In genomic region chr11:30740071-30740470, GRCh38 we compare ENCODE assay signal across 20 cellular contexts.
A peak's percentile ranks its signal among the peaks of the same experiment; 100 is the strongest.
DNase-seq lines count a peak whose midpoint lies in the region; ATAC-seq and TF ChIP-seq lines count a peak whose summit lies in the region.
"Had no signal": no experiment of that assay in that cellular context is flagged by ENCODE, and none has a peak within 500 bp of the region (broad histone marks: within the 10 kb centered on the region; RNA-seq: fewer than 3 reads in every experiment).

No MANE protein-coding gene starts in this region.

- H3K9me1 ChIP-seq in IMR-90 (ENCODE audit: insufficient read depth, low read length), result no peaks in the 10 kb centered on the region

- H3K9ac ChIP-seq in IMR-90 (ENCODE audit: low read depth, low read length), result no peak overlapping the region

- H2AK5ac ChIP-seq in IMR-90 (ENCODE audit: low read depth, low read length), result no peak overlapping the region

- H3K9me3 ChIP-seq in IMR-90 (ENCODE audit: control insufficient read depth, insufficient read depth, low read length) (no peaks in the 10 kb centered on the region; the same call in 1 of the 2 replicates), gastrocnemius medialis (no peaks in the 10 kb centered on the region), uterus (no peaks in the 10 kb centered on the region), MG63 (no peaks in the 10 kb centered on the region), stomach (no peaks in the 10 kb centered on the region)
- H3K9me3 ChIP-seq: HAP-1 had no signal

- H3K18ac ChIP-seq in IMR-90 (ENCODE audit: low read depth, low read length), result peak overlapping the region; percentile 85

- no peak overlapping the region for H4K91ac ChIP-seq in IMR-90 (ENCODE audit: insufficient read depth, low read depth, low read length)

- H3K36me3 Mint-ChIP-seq in nephron (ENCODE audit: low read depth), result peaks cover 3% of the 10 kb centered on the region
- no peaks in the 10 kb centered on the region for H3K36me3 Mint-ChIP-seq in activated T-cell treated with anti-CD3 and anti-CD28 coated beads, Interleukin-2, amount 50 U/mL, for 4 hours (ENCODE audit: insufficient read depth)
- H3K36me3 Mint-ChIP-seq: CD4-positive, CD25-positive, alpha-beta regulatory T cell; CD8-positive, alpha-beta memory T cell had no signal

- no peak overlapping the region for H2BK120ac ChIP-seq in IMR-90 (ENCODE audit: low read depth, low read length)

- no peak overlapping the region for H3K56ac ChIP-seq in IMR-90 (ENCODE audit: extremely low read depth, insufficient read depth, low read length)

- H3K23ac ChIP-seq in IMR-90 (ENCODE audit: low read depth, low read length), result no peak overlapping the region

- no peaks in the 10 kb centered on the region for H3K27me3 ChIP-seq in IMR-90 (ENCODE audit: control insufficient read depth, insufficient read depth, low read length)
- H3K27me3 ChIP-seq in gastrocnemius medialis, result no peaks in the 10 kb centered on the region
- H3K27me3 ChIP-seq in uterus, result no peaks in the 10 kb centered on the region
- H3K27me3 ChIP-seq in MG63, result no peaks in the 10 kb centered on the region
- no peaks in the 10 kb centered on the region for H3K27me3 ChIP-seq in stomach

- H3K36me3 ChIP-seq in IMR-90 (ENCODE audit: control insufficient read depth, insufficient read depth, low read length) (no peaks in the 10 kb centered on the region), gastrocnemius medialis (no peaks in the 10 kb centered on the region), uterus (no peaks in the 10 kb centered on the region), MG63 (no peaks in the 10 kb centered on the region), stomach (no peaks in the 10 kb centered on the region)
- H3K36me3 ChIP-seq: HAP-1 had no signal

- H3K27me3 Mint-ChIP-seq in nephron (ENCODE audit: low read depth), result no peaks in the 10 kb centered on the region
- no peaks in the 10 kb centered on the region for H3K27me3 Mint-ChIP-seq in activated T-cell treated with anti-CD3 and anti-CD28 coated beads, Interleukin-2, amount 50 U/mL, for 4 hours (ENCODE audit: low read depth)
- H3K27me3 Mint-ChIP-seq: B cell; CD4-positive, CD25-positive, alpha-beta regulatory T cell had no signal

- no peaks in the 10 kb centered on the region for H3K79me1 ChIP-seq in IMR-90 (ENCODE audit: low read depth in 1 of 2, low read length in 2 of 2)

- dilution Hi-C loops in IMR-90 (cut with HindIII; ENCODE audit: low sequenced_read_pairs, unreplicated experiment), result no loop called here

- TF ChIP-seq POLR2A in IMR-90 (IDR thresholded peaks at IDR 0.05; ENCODE audit: low read depth, low read length), result no peak
- no peak for TF ChIP-seq POLR2A in gastrocnemius medialis (IDR thresholded peaks at IDR 0.05)
- TF ChIP-seq POLR2A in uterus (IDR thresholded peaks at IDR 0.05), result no peak
- TF ChIP-seq POLR2A in stomach (IDR thresholded peaks at IDR 0.05), result no peak

- H3K4me2 ChIP-seq in IMR-90 (ENCODE audit: low read depth, low read length), result no peak overlapping the region

- peak overlapping the region; percentile 25 for H2BK5ac ChIP-seq in IMR-90 (ENCODE audit: low read depth, low read length, poor library complexity, severe bottlenecking)

- no peak overlapping the region for H2AK9ac ChIP-seq in IMR-90 (replicated peaks; ENCODE audit: low read depth, low read length, poor library complexity)

- H3K4ac ChIP-seq in IMR-90 (ENCODE audit: low read depth, low read length), result 0 out of 2 replicates have a peak overlapping the region, but pooled peaks have one; percentile 5

- H3K4me3 ChIP-seq in IMR-90 (ENCODE audit: insufficient read depth, low read depth, low read length) (no peak overlapping the region), gastrocnemius medialis (no peak overlapping the region), uterus (no peak overlapping the region), MG63 (no peak overlapping the region), stomach (no peak overlapping the region)
- H3K4me3 ChIP-seq: GM12878, HAP-1 had no signal

- H4K5ac ChIP-seq in IMR-90 (ENCODE audit: low read depth, low read length), result 0 out of 2 replicates have a peak overlapping the region, but pooled peaks have one; percentile 48

- peaks cover 2% of the 10 kb centered on the region; the same call in 1 of the 2 replicates for H3K4me1 ChIP-seq in IMR-90 (ENCODE audit: control insufficient read depth, insufficient read depth, low read length)
- H3K4me1 ChIP-seq in gastrocnemius medialis, result no peaks in the 10 kb centered on the region
- H3K4me1 ChIP-seq in uterus, result no peaks in the 10 kb centered on the region
- no peaks in the 10 kb centered on the region for H3K4me1 ChIP-seq in stomach
- H3K4me1 ChIP-seq: HAP-1 had no signal

- no peak for TF ChIP-seq EP300 in stomach (IDR thresholded peaks at IDR 0.05)

- no peak for TF ChIP-seq CTCF in IMR-90 (conservative IDR thresholded peaks at IDR 0.05; ENCODE audit: low read depth, low read length)
- no peak for TF ChIP-seq CTCF in nephron (IDR thresholded peaks at IDR 0.05; ENCODE audit: unreplicated experiment in 3 of 3)
- TF ChIP-seq CTCF in gastrocnemius medialis (IDR thresholded peaks at IDR 0.05 in 4 of 5, conservative IDR thresholded peaks at IDR 0.05 in 1 of 5), result no peak
- no peak for TF ChIP-seq CTCF in uterus (IDR thresholded peaks at IDR 0.05)
- no peak for TF ChIP-seq CTCF in stomach (IDR thresholded peaks at IDR 0.05)

- no peak for DNase-seq in IMR-90
- no peak for DNase-seq in gastrocnemius medialis
- DNase-seq in uterus, result peak; percentile 19 to 23
- DNase-seq in activated T-cell treated with anti-CD3 and anti-CD28 coated beads, Interleukin-2, amount 50 U/mL, for 4 hours, result no peak
- DNase-seq in MG63, result no peak
- no peak for DNase-seq in stomach
- DNase-seq: 8988T; C1 segment of cervical spinal cord; CD4-positive, CD25-positive, alpha-beta regulatory T cell; CD8-positive, alpha-beta memory T cell; COR-L47; DMS 273 treated with DMSO at 0.1 percent for 48 hours; DMS53; DND-41; EL had no signal

- peak overlapping the region in 2 of 3 experiments; percentile 6 to 60 for H3K27ac Mint-ChIP-seq in nephron
- H3K27ac Mint-ChIP-seq: B cell; CD8-positive, alpha-beta memory T cell had no signal

- H4K8ac ChIP-seq in IMR-90 (ENCODE audit: low read depth in 2 of 2, low read length in 2 of 2), result no peak overlapping the region

- TF ChIP-seq RAD21 in IMR-90 (IDR thresholded peaks at IDR 0.05; ENCODE audit: low read length), result no peak

- ATAC-seq in IMR-90 (ENCODE audit: low read depth) (no peak), gastrocnemius medialis (no peak)
- no peak for ATAC-seq in activated T-cell treated with anti-CD3 and anti-CD28 coated beads, Interleukin-2, amount 50 U/mL, for 4 hours
- ATAC-seq: GM12878, HepG2 had no signal

- H2AFZ ChIP-seq in IMR-90 (replicated peaks; ENCODE audit: low read length, poor library complexity), result no peak overlapping the region

- peak overlapping the region; percentile 57 for H2BK20ac ChIP-seq in IMR-90 (ENCODE audit: low read depth, low read length)

- in situ Hi-C loops in IMR-90 (cut with MboI; ENCODE audit: low sequenced_read_pairs), result no loop called here
- in situ Hi-C loops in gastrocnemius medialis (cut with MboI; ENCODE audit: low sequenced_read_pairs in 4 of 4), result no loop called here

- H2BK15ac ChIP-seq in IMR-90 (ENCODE audit: low read depth, low read length), result peak overlapping the region; percentile 51; the same call in 1 of the 3 replicates

- CTCF ChIA-PET in IMR-90 (lab: Yijun Ruan, JAX), result no interaction called here

- intact Hi-C loops in IMR-90 (cut with micrococcal nuclease) (loop anchor here (5.0 kb wide), 1 partner anchor 47 kb away; no protein-coding TSS in a partner anchor), gastrocnemius medialis (cut with DNase I; ENCODE audit: low total_unique reads) (no loop called here), uterus (cut with DNase I; ENCODE audit: low total_unique reads) (no loop called here), stomach (cut with DNase I; ENCODE audit: low total_unique reads) (no loop called here)

- POLR2A ChIA-PET in IMR-90 (lab: Charles Lee; ENCODE audit: unreplicated experiment), result no interaction called here

- H3K4me3 Mint-ChIP-seq in nephron, result no peak overlapping the region
- no peak overlapping the region for H3K4me3 Mint-ChIP-seq in activated T-cell treated with anti-CD3 and anti-CD28 coated beads, Interleukin-2, amount 50 U/mL, for 4 hours
- H3K4me3 Mint-ChIP-seq: B cell; CD4-positive, CD25-positive, alpha-beta regulatory T cell; CD8-positive, alpha-beta memory T cell had no signal

- peaks cover 7% of the 10 kb centered on the region for H3K4me1 Mint-ChIP-seq in nephron
- no peaks in the 10 kb centered on the region for H3K4me1 Mint-ChIP-seq in activated T-cell treated with anti-CD3 and anti-CD28 coated beads, Interleukin-2, amount 50 U/mL, for 4 hours (ENCODE audit: low read depth)
- H3K4me1 Mint-ChIP-seq: B cell; CD4-positive, CD25-positive, alpha-beta regulatory T cell; CD8-positive, alpha-beta memory T cell had no signal

- H3K27ac ChIP-seq in IMR-90 (ENCODE audit: insufficient read depth, low read length), result no peak overlapping the region
- peak overlapping the region in 3 of 4 donors; percentile 43 to 73 (median 70) for H3K27ac ChIP-seq in gastrocnemius medialis
- peak overlapping the region; percentile 75 to 78 for H3K27ac ChIP-seq in uterus
- no peak overlapping the region for H3K27ac ChIP-seq in stomach

- peak overlapping the region; percentile 37; the same call in 1 of the 2 replicates for H3K14ac ChIP-seq in IMR-90 (replicated peaks; ENCODE audit: low read depth, low read length)

- H3K9me3 Mint-ChIP-seq in nephron, result no peaks in the 10 kb centered on the region
- H3K9me3 Mint-ChIP-seq in activated T-cell treated with anti-CD3 and anti-CD28 coated beads, Interleukin-2, amount 50 U/mL, for 4 hours, result no peaks in the 10 kb centered on the region

- H4K20me1 ChIP-seq in IMR-90 (ENCODE audit: insufficient read depth, low read length), result no peaks in the 10 kb centered on the region

- no TSS peak for BruUV-seq in IMR-90 (replicated peaks; lab: Mats Ljungman, UMichigan)

TF ChIP-seq in IMR-90, 13 proteins besides CTCF, POLR2A, EP300 and RAD21 (continues in another document):
- TF ChIP-seq ELK1 (IDR thresholded peaks at IDR 0.05; ENCODE audit: borderline replicate concordance, low read depth, low read length) (no peak), FOS (IDR thresholded peaks at IDR 0.05; ENCODE audit: low read depth, low read length) (no peak), CEBPB (IDR thresholded peaks at IDR 0.05; ENCODE audit: low read depth, low read length) (no peak), RCOR1 (IDR thresholded peaks at IDR 0.05; ENCODE audit: insufficient replicate concordance, low read length) (no peak), RFX5 (IDR thresholded peaks at IDR 0.05; ENCODE audit: low read depth, low read length) (no peak), MAZ (IDR thresholded peaks at IDR 0.05; ENCODE audit: borderline replicate concordance, low read depth, low read length) (no peak)

Comparison
In these comparisons a context has a peak if more than half of its experiments do, and no peak if none do; other contexts are left out.
1. DNase-seq: peak in uterus (2 of 2); none in IMR-90 (single experiment), gastrocnemius medialis (0 of 2), activated T-cell treated with anti-CD3 and anti-CD28 coated beads, Interleukin-2, amount 50 U/mL, for 4 hours (single experiment), MG63 (single experiment) and stomach (single experiment).
2. H3K27ac ChIP-seq: peak in gastrocnemius medialis (3 of 4) and uterus (2 of 2); none in IMR-90 (single experiment) and stomach (0 of 5).